ENCODE assay signal across 11 cellular contexts in genomic region chr22:47918276-47918928, GRCh38.
DNase-seq lines count a peak whose midpoint lies in the region; ATAC-seq, FAIRE-seq and TF ChIP-seq lines count a peak whose summit lies in the region.
"Had no signal": no experiment of that assay in that cellular context is flagged by ENCODE, and none has a peak within 500 bp of the region (broad histone marks: within the 10 kb centered on the region; RNA-seq: fewer than 3 reads in every experiment).

No MANE protein-coding gene starts in this region.

- H3K4me1 ChIP-seq in OCI-LY7 (ENCODE audit: insufficient read depth, low read length, poor library complexity, severe bottlenecking) (peaks cover 68% of the 10 kb centered on the region), GM12878 (ENCODE audit: control insufficient read depth, insufficient read depth, low read length) (peaks cover 17% of the 10 kb centered on the region), gastrocnemius medialis (no peaks in the 10 kb centered on the region), pancreas (no peaks in the 10 kb centered on the region)

- BruUV-seq in OCI-LY7 (replicated peaks; lab: Mats Ljungman, UMichigan) = no TSS peak
- BruUV-seq in GM12878 (replicated peaks; lab: Mats Ljungman, UMichigan) = no TSS peak

- H3K27me3 ChIP-seq in GM12878 (replicated peaks in 1 of 2; ENCODE audit: control insufficient read depth in 2 of 2, insufficient read depth in 2 of 2, low read length in 1 of 2) (no peaks in the 10 kb centered on the region), gastrocnemius medialis (no peaks in the 10 kb centered on the region), pancreas (no peaks in the 10 kb centered on the region)

- WGBS in GM12878 (ENCODE audit: insufficient coverage, insufficient replicate concordance, low lambda C conversion rate, missing lambda C conversion rate) = 34% methylated on average over 15 of the region's 15 CpGs
- WGBS in pancreas, 2 donors = 32 to 38% methylated on average over 15 of the region's 15 CpGs

- peak; percentile 98 for ATAC-seq in GM12878
- no peak for ATAC-seq in gastrocnemius medialis
- no peak for ATAC-seq in pancreas
- ATAC-seq: naive thymus-derived CD4-positive, alpha-beta T cell had no signal

- TF ChIP-seq POLR2A in GM12878 (IDR thresholded peaks at IDR 0.05; ENCODE audit: low read depth, low read length) (no peak), gastrocnemius medialis (IDR thresholded peaks at IDR 0.05) (no peak)

- POLR2A ChIA-PET in OCI-LY7 (lab: Charles Lee) = interaction anchor here (0.6 to 1.5 kb wide), 5 partner anchors 10 to 129 kb away, joined by 3 to 7 read pairs (median 5); no protein-coding TSS in a partner anchor
- POLR2A ChIA-PET in GM12878 (lab: Charles Lee) = no interaction called here

- H3K79me2 ChIP-seq in OCI-LY7 (ENCODE audit: insufficient read depth, low read depth, low read length) (no peaks in the 10 kb centered on the region), GM12878 (ENCODE audit: control insufficient read depth, insufficient read depth, low read length) (no peaks in the 10 kb centered on the region)

- DNase-seq in activated T-cell treated with anti-CD3 and anti-CD28 coated beads for 1 hour (ENCODE audit: low read depth) = peak; percentile 6
- no peak for DNase-seq in activated T-cell treated with anti-CD3 and anti-CD28 coated beads for 4 hours
- DNase-seq in OCI-LY7 (ENCODE audit: low spot score) = peak; percentile 94
- peak; percentile 47 for DNase-seq in GM12878 (ENCODE audit: low read depth, low spot score)
- peak; percentile 40 for DNase-seq in stimulated activated CD8-positive, alpha-beta memory T cell treated with anti-CD3 and anti-CD28 coated beads, Interleukin-4, amount 100 ng/mL, for 48 hours
- DNase-seq in occipital lobe (lab: John Stamatoyannopoulos, UW) = no peak
- DNase-seq in gastrocnemius medialis = no peak
- no peak for DNase-seq in pancreas
- DNase-seq: SHP77 treated with DMSO at 0.1 percent for 48 hours had no signal

- CTCF ChIA-PET in OCI-LY7 (lab: Charles Lee; ENCODE audit: unreplicated experiment) = interaction anchor here (0.5 to 1.1 kb wide), 2 partner anchors 70 to 80 kb away, joined by 3 read pairs; no protein-coding TSS in a partner anchor
- CTCF ChIA-PET in GM12878 (lab: Yijun Ruan, JAX) = no interaction called here

- H3K36me3 ChIP-seq in OCI-LY7 (ENCODE audit: insufficient read depth, low read length) = no peaks in the 10 kb centered on the region; the same call in 1 of the 2 replicates
- no peaks in the 10 kb centered on the region for H3K36me3 ChIP-seq in GM12878 (ENCODE audit: control insufficient read depth in 2 of 2, insufficient read depth in 2 of 2, low read length in 1 of 2)
- H3K36me3 ChIP-seq in gastrocnemius medialis = no peaks in the 10 kb centered on the region
- H3K36me3 ChIP-seq in pancreas = no peaks in the 10 kb centered on the region

- no peak overlapping the region; the same call in 1 of the 2 replicates for H3K9ac ChIP-seq in GM12878 (ENCODE audit: control insufficient read depth, insufficient read depth, low read length)

- H3K9me2 ChIP-seq in OCI-LY7 (ENCODE audit: insufficient read depth, low read length) = no peaks in the 10 kb centered on the region

- FAIRE-seq in GM12878 (lab: Jason Lieb, UNC) (peak; percentile 72), pancreas (lab: Jason Lieb, UNC) (no peak)
- FAIRE-seq: G401.6 had no signal

- RAD21 ChIA-PET in GM12878 (lab: Charles Lee; ENCODE audit: unreplicated experiment) = interaction anchor here (0.9 kb wide), 1 partner anchor 10 kb away, joined by 4 read pairs; no protein-coding TSS in a partner anchor

- peak overlapping the region; percentile 51; the same call in 1 of the 2 replicates for H2AFZ ChIP-seq in OCI-LY7 (ENCODE audit: low read length)
- no peak overlapping the region for H2AFZ ChIP-seq in GM12878 (ENCODE audit: control insufficient read depth, low read depth, low read length)

- 0 out of 2 replicates have a peak, but pooled peaks cover 5% of the 10 kb centered on the region for H3K9me3 ChIP-seq in OCI-LY7 (ENCODE audit: low read length)
- H3K9me3 ChIP-seq in GM12878 (replicated peaks; ENCODE audit: control insufficient read depth, insufficient read depth, low read length) = no peaks in the 10 kb centered on the region; the same call in 2 of the 3 replicates
- H3K9me3 ChIP-seq in gastrocnemius medialis = no peaks in the 10 kb centered on the region
- H3K9me3 ChIP-seq in pancreas = no peaks in the 10 kb centered on the region

- H4K20me1 ChIP-seq in OCI-LY7 (ENCODE audit: insufficient read depth, low read length) = no peaks in the 10 kb centered on the region
- no peaks in the 10 kb centered on the region for H4K20me1 ChIP-seq in GM12878 (ENCODE audit: control insufficient read depth, insufficient read depth)

- SMC1A ChIA-PET in GM12878 (lab: Charles Lee; ENCODE audit: uncharacterized antibody, unreplicated experiment) = interaction anchor here (0.9 kb wide), 1 partner anchor 10 kb away, joined by 3 read pairs; no protein-coding TSS in a partner anchor

- H3K4me2 ChIP-seq in OCI-LY7 (ENCODE audit: low read length) (peak overlapping the region; percentile 79), GM12878 (ENCODE audit: control insufficient read depth, insufficient read depth) (peak overlapping the region; percentile 35; the same call in 1 of the 2 replicates)

- peak overlapping the region; percentile 97 for H3K27ac ChIP-seq in OCI-LY7 (ENCODE audit: low read depth, low read length, poor library complexity, severe bottlenecking)
- H3K27ac ChIP-seq in GM12878 (ENCODE audit: control insufficient read depth, insufficient read depth) = peak overlapping the region; percentile 59
- no peak overlapping the region for H3K27ac ChIP-seq in gastrocnemius medialis
- no peak overlapping the region for H3K27ac ChIP-seq in pancreas

- in situ Hi-C loops in GM12878 (cut with MboI) = no loop called here
- in situ Hi-C loops in gastrocnemius medialis (cut with MboI; ENCODE audit: low sequenced_read_pairs in 4 of 4) = no loop called here

- peak in 1 of 2 experiments; percentile 32; a peak in 1 of 4 replicates for TF ChIP-seq EP300 in GM12878 (IDR thresholded peaks at IDR 0.05; ENCODE audit: borderline replicate concordance in 1 of 2, control insufficient read depth in 1 of 2, low read depth in 2 of 2, low read length in 2 of 2)

- H3K4me3 ChIP-seq in OCI-LY7 (ENCODE audit: low read depth, low read length, poor library complexity, severe bottlenecking) (peak overlapping the region; percentile 55), GM12878 (no peak overlapping the region), gastrocnemius medialis (no peak overlapping the region), pancreas (no peak overlapping the region)

- no peak for TF ChIP-seq RAD21 in GM12878 (IDR thresholded peaks at IDR 0.05; ENCODE audit: insufficient read depth, low read depth, low read length)

- intact Hi-C loops in OCI-LY7 (cut with micrococcal nuclease; ENCODE audit: unreplicated experiment) (loop anchor here (1.0 to 10.0 kb wide), 5 partner anchors 46 to 576 kb away; no protein-coding TSS in a partner anchor), GM12878 (cut with micrococcal nuclease; ENCODE audit: unreplicated experiment) (loop anchor here (5.0 kb wide), 1 partner anchor 179 kb away; no protein-coding TSS in a partner anchor), gastrocnemius medialis (cut with DNase I; ENCODE audit: low total_unique reads) (no loop called here), pancreas (cut with DNase I) (no loop called here)

- TF ChIP-seq CTCF in OCI-LY7 (conservative IDR thresholded peaks at IDR 0.05; ENCODE audit: low read length) = peak; percentile 27; the same call in 1 of the 2 replicates
- no peak for TF ChIP-seq CTCF in GM12878 (IDR thresholded peaks at IDR 0.05 in 2 of 3, conservative IDR thresholded peaks at IDR 0.05 in 1 of 3; ENCODE audit: control insufficient read depth in 2 of 3, extremely low read depth in 1 of 3, insufficient read depth in 1 of 3, low read depth in 3 of 3, low read length in 3 of 3)
- no peak for TF ChIP-seq CTCF in gastrocnemius medialis (IDR thresholded peaks at IDR 0.05 in 4 of 5, conservative IDR thresholded peaks at IDR 0.05 in 1 of 5)
- no peak for TF ChIP-seq CTCF in pancreas (IDR thresholded peaks at IDR 0.05)

TF ChIP-seq in GM12878, 131 proteins besides CTCF, POLR2A, EP300 and RAD21 (continues in another document):
- TF ChIP-seq CBX3 (IDR thresholded peaks at IDR 0.05; ENCODE audit: borderline replicate concordance, low read depth) = no peak
- TF ChIP-seq BCL3 (IDR thresholded peaks at IDR 0.05; ENCODE audit: borderline replicate concordance, insufficient read depth, low read depth, low read length, poor library complexity, severe bottlenecking) = no peak
- peak; percentile 95 for TF ChIP-seq PAX5 (IDR thresholded peaks at IDR 0.05; ENCODE audit: borderline replicate concordance, low read depth, low read length)
- TF ChIP-seq RUNX3 (IDR thresholded peaks at IDR 0.05; ENCODE audit: low read length) = peak; percentile 72; the same call in 1 of the 2 replicates
- TF ChIP-seq POU2F2 (IDR thresholded peaks at IDR 0.05; ENCODE audit: borderline replicate concordance, low read depth, low read length) = no peak
- TF ChIP-seq TBL1XR1 (IDR thresholded peaks at IDR 0.05; ENCODE audit: low read depth, low read length) = no peak
- TF ChIP-seq BACH1 (IDR thresholded peaks at IDR 0.05; ENCODE audit: borderline replicate concordance) = 0 out of 2 replicates have a peak, but pooled peaks have one; percentile 35
- no peak for TF ChIP-seq WRNIP1 (IDR thresholded peaks at IDR 0.05; ENCODE audit: borderline replicate concordance, low read depth, low read length)
- TF ChIP-seq, protein P1, sequence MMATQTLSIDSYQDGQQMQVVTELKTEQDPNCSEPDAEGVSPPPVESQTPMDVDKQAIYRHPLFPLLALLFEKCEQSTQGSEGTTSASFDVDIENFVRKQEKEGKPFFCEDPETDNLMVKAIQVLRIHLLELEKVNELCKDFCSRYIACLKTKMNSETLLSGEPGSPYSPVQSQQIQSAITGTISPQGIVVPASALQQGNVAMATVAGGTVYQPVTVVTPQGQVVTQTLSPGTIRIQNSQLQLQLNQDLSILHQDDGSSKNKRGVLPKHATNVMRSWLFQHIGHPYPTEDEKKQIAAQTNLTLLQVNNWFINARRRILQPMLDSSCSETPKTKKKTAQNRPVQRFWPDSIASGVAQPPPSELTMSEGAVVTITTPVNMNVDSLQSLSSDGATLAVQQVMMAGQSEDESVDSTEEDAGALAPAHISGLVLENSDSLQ (IDR thresholded peaks at IDR 0.05) = peak; percentile 61
- no peak for TF ChIP-seq CREB1 (IDR thresholded peaks at IDR 0.05; ENCODE audit: low read depth)
- TF ChIP-seq SP1 (IDR thresholded peaks at IDR 0.05; ENCODE audit: low read depth, low read length) = peak; percentile 22

Comparison
In these comparisons a context has a peak if more than half of its experiments do, and no peak if none do; other contexts are left out.
1. DNase-seq: peak in activated T-cell treated with anti-CD3 and anti-CD28 coated beads for 1 hour (single experiment), OCI-LY7 (single experiment), GM12878 (single experiment) and stimulated activated CD8-positive, alpha-beta memory T cell treated with anti-CD3 and anti-CD28 coated beads, Interleukin-4, amount 100 ng/mL, for 48 hours (single experiment); none in activated T-cell treated with anti-CD3 and anti-CD28 coated beads for 4 hours (single experiment), occipital lobe (single experiment), gastrocnemius medialis (0 of 2) and pancreas (0 of 6).
2. H3K27ac ChIP-seq: peak in OCI-LY7 (single experiment) and GM12878 (single experiment); none in gastrocnemius medialis (0 of 4) and pancreas (0 of 4).
3. intact Hi-C loops: an anchor here in OCI-LY7 (1.0 to 10.0 kb wide) and GM12878 (5.0 kb wide); none called in gastrocnemius medialis and pancreas.